17 cellular contexts compared by ENCODE assay signal in genomic region chr6:28160233-28160632, GRCh38. TPM values are rescaled to one million over a fixed set of nuclear protein-coding genes. Genes with fewer than 3 reads are reported as not detected.
A peak's percentile ranks its signal among the peaks of the same experiment; 100 is the strongest.
DNase-seq lines count a peak whose midpoint lies in the region; ATAC-seq and TF ChIP-seq lines count a peak whose summit lies in the region.
"Had no signal": no experiment of that assay in that cellular context is flagged by ENCODE, and none has a peak within 500 bp of the region (broad histone marks: within the 10 kb centered on the region; RNA-seq: fewer than 3 reads in every experiment).

No MANE protein-coding gene starts in this region.

- no TSS peak for BruUV-seq in A673 (replicated peaks; lab: Mats Ljungman, UMichigan)
- BruUV-seq in PC-3 (replicated peaks; lab: Mats Ljungman, UMichigan), result TSS peak; percentile 4

- H3K9ac ChIP-seq in PC-3 (ENCODE audit: low read length), result no peak overlapping the region

- no peaks in the 10 kb centered on the region for H3K9me2 ChIP-seq in PC-3 (replicated peaks; ENCODE audit: low read length)

- H3K79me2 ChIP-seq in PC-3 (ENCODE audit: low read length), result no peaks in the 10 kb centered on the region

- TF ChIP-seq POLR2A in lower leg skin (IDR thresholded peaks at IDR 0.05), result no peak

- H3F3A ChIP-seq in PC-3 (ENCODE audit: low read length, unreplicated experiment), result no peaks in the 10 kb centered on the region

- CTCF ChIA-PET in A673 (lab: Charles Lee) (no interaction called here), PC-3 (lab: Charles Lee) (no interaction called here)

- H4K20me1 ChIP-seq in PC-3 (ENCODE audit: low read length), result no peaks in the 10 kb centered on the region

- no peak overlapping the region for H3K27ac ChIP-seq in A673 (ENCODE audit: low read depth, low read length, poor library complexity, severe bottlenecking)
- H3K27ac ChIP-seq in PC-3 (ENCODE audit: low read length), result no peak overlapping the region

- TF ChIP-seq CTCF in A673 (conservative IDR thresholded peaks at IDR 0.05; ENCODE audit: low read depth, low read length) (no peak), PC-3 (conservative IDR thresholded peaks at IDR 0.05; ENCODE audit: low read depth, low read length) (no peak), fibroblast of villous mesenchyme (IDR thresholded peaks at IDR 0.05; ENCODE audit: insufficient read depth, low read depth, low read length) (no peak), lower leg skin (IDR thresholded peaks at IDR 0.05) (no peak)

- H3K4me3 ChIP-seq in A673 (ENCODE audit: low read depth, low read length, poor library complexity, severe bottlenecking) (no peak overlapping the region), PC-3 (ENCODE audit: low read length) (no peak overlapping the region), fibroblast of villous mesenchyme (ENCODE audit: low read depth, low read length) (no peak overlapping the region), lower leg skin (ENCODE audit: low read depth, poor library complexity, severe bottlenecking) (no peak overlapping the region)

- POLR2A ChIA-PET in A673 (lab: Charles Lee; ENCODE audit: low non-redundant PET), result no interaction called here
- POLR2A ChIA-PET in PC-3 (lab: Charles Lee; ENCODE audit: unreplicated experiment), result no interaction called here

- no peaks in the 10 kb centered on the region for H3K4me1 ChIP-seq in A673 (ENCODE audit: insufficient read depth, low read length, poor library complexity, severe bottlenecking)
- H3K4me1 ChIP-seq in PC-3 (ENCODE audit: insufficient read depth, low read length), result no peaks in the 10 kb centered on the region
- H3K4me1 ChIP-seq: BE2C, Caco-2 had no signal

- H3K36me3 ChIP-seq in A673 (ENCODE audit: insufficient read depth, low read length, poor library complexity, severe bottlenecking) (peaks cover 5% of the 10 kb centered on the region), PC-3 (ENCODE audit: low read depth, low read length) (peaks cover 16% of the 10 kb centered on the region)

- WGBS in lower leg skin, 2 donors, result 65 to 73% methylated on average over 2 of the region's 2 CpGs

- no peak overlapping the region for H2AFZ ChIP-seq in PC-3 (ENCODE audit: low read length)

- intact Hi-C loops in A673 (cut with micrococcal nuclease; ENCODE audit: unreplicated experiment), result no loop called here
- intact Hi-C loops in PC-3 (cut with micrococcal nuclease), result no loop called here
- intact Hi-C loops in lower leg skin (cut with DNase I; ENCODE audit: low total_unique reads), result no loop called here

- no peaks in the 10 kb centered on the region for H3K9me3 ChIP-seq in A673 (ENCODE audit: low read depth, low read length, poor library complexity, severe bottlenecking)
- H3K9me3 ChIP-seq in PC-3 (ENCODE audit: low read length), result no peaks in the 10 kb centered on the region
- H3K9me3 ChIP-seq: BE2C, Caco-2 had no signal

- no peak overlapping the region for H3K4me2 ChIP-seq in PC-3 (ENCODE audit: low read length)

- ATAC-seq in PC-3, result no peak
- no peak for ATAC-seq in GM19035 (IDR thresholded peaks at IDR 0.05; ENCODE audit: unreplicated experiment)
- ATAC-seq: GM23338 had no signal

- peak; percentile 7 for DNase-seq in A673 (ENCODE audit: low spot score)
- DNase-seq in EL, result peak; percentile 18
- DNase-seq in PC-3, result no peak
- DNase-seq in fibroblast of villous mesenchyme (ENCODE audit: low read depth), result peak; percentile 13
- DNase-seq in lower leg skin (ENCODE audit: low spot score in 2 of 2), result no peak
- no peak for DNase-seq in superior temporal gyrus (ENCODE audit: extremely low spot score)
- no peak for DNase-seq in NCI-H146 treated with DMSO at 0.1 percent for 48 hours (lab: John Stamatoyannopoulos, UW; ENCODE audit: unreplicated experiment)
- DNase-seq: ACHN; BE2C; C1 segment of cervical spinal cord; Caco-2; CD4-positive, CD25-positive, alpha-beta regulatory T cell; CD8-positive, alpha-beta memory T cell; GF-D8; HCEC 1CT had no signal

- H3K27me3 ChIP-seq in A673 (replicated peaks; ENCODE audit: insufficient read depth, low read depth, low read length, poor library complexity) (no peaks in the 10 kb centered on the region), PC-3 (ENCODE audit: low read length) (no peaks in the 10 kb centered on the region)
- H3K27me3 ChIP-seq: BE2C had no signal

RNA-seq across cellular contexts. Expression of gene ZKSCAN8, which starts 18.6 kb away (rescaled TPM):
- 29.4 and 29.8 TPM in 2 replicates for total RNA-seq in A673 (2021)
- total RNA-seq in PC-3 (2014; rRNA removed), result 10.3 and 12.0 TPM in 2 replicates
- total RNA-seq in fibroblast of villous mesenchyme, result 14.5 and 20.3 TPM in 2 replicates
- total RNA-seq in lower leg skin, result 10 to 100 TPM; 10.5 to 16.5 (median 11.3) TPM

RNA-seq across cellular contexts. Expression of gene ZSCAN16, which starts 35.8 kb away (rescaled TPM):
- 8.0 and 9.0 TPM in 2 replicates for total RNA-seq in A673 (2021)
- 4.5 and 8.1 TPM in 2 replicates for total RNA-seq in PC-3 (2014; rRNA removed)
- total RNA-seq in fibroblast of villous mesenchyme, result 2.2 and 3.2 TPM in 2 replicates
- 1 to 10 TPM; 3.9 to 6.1 (median 5.3) TPM for total RNA-seq in lower leg skin

Comparison
In these comparisons a context has a peak if more than half of its experiments do, and no peak if none do; other contexts are left out.
1. DNase-seq: peak in A673 (single experiment), EL (single experiment) and fibroblast of villous mesenchyme (single experiment); none in PC-3 (single experiment), lower leg skin (0 of 2), superior temporal gyrus (single experiment) and NCI-H146 treated with DMSO at 0.1 percent for 48 hours (single experiment).